In genomic region chr14:64504897-64505771, GRCh38 we compare ENCODE assay signal across 8 cellular contexts. TPM values are rescaled to one million over a fixed set of nuclear protein-coding genes. Genes with fewer than 3 reads are reported as not detected.
A peak's percentile ranks its signal among the peaks of the same experiment; 100 is the strongest.
DNase-seq lines count a peak whose midpoint lies in the region; ATAC-seq, FAIRE-seq and TF ChIP-seq lines count a peak whose summit lies in the region.

No MANE protein-coding gene starts in this region.

- DNase-seq in DND-41 (peak; percentile 91), HEK293T (ENCODE audit: extremely low spot score) (peak; percentile 75), NCI-H1105 (lab: John Stamatoyannopoulos, UW) (peak; percentile 82), SW 1271 (lab: John Stamatoyannopoulos, UW) (peak; percentile 70 to 81), cardiac septum (ENCODE audit: low spot score) (peak; percentile 94), pancreas (peak; percentile 83 to 92 (median 88))
- peak; percentile 85 for DNase-seq in activated naive CD8-positive, alpha-beta T cell treated with anti-CD3 and anti-CD28 coated beads, Interleukin-2, amount 50 U/mL, for 24 hours

- H3K79me2 ChIP-seq in DND-41 (ENCODE audit: insufficient read depth, low read length) = peaks cover 94% of the 10 kb centered on the region

- peaks cover 29% of the 10 kb centered on the region for H3K36me3 Mint-ChIP-seq in activated naive CD8-positive, alpha-beta T cell treated with anti-CD3 and anti-CD28 coated beads, Interleukin-2, amount 50 U/mL, for 24 hours (ENCODE audit: low read depth)

- H3K27me3 ChIP-seq in DND-41 (ENCODE audit: insufficient read depth, low read length, poor library complexity) (no peaks in the 10 kb centered on the region), pancreas (no peaks in the 10 kb centered on the region), thymus (ENCODE audit: control insufficient read depth, insufficient read depth) (no peaks in the 10 kb centered on the region)

- intact Hi-C loops in cardiac septum (cut with DNase I) (loop anchor here (5.0 kb wide), 1 partner anchor 63 kb away; no protein-coding TSS in a partner anchor), pancreas (cut with DNase I) (no loop called here)

- peak overlapping the region; percentile 81 for H3K4me2 ChIP-seq in DND-41 (ENCODE audit: insufficient read depth, low read length)

- CTCF ChIA-PET in HEK293T (lab: Yijun Ruan, JAX) = interaction anchor here (0.6 to 0.9 kb wide), 3 partner anchors 11 to 539 kb away, joined by 3 to 4 read pairs (median 3); no protein-coding TSS in a partner anchor

- no peaks in the 10 kb centered on the region for H3K9me3 Mint-ChIP-seq in activated naive CD8-positive, alpha-beta T cell treated with anti-CD3 and anti-CD28 coated beads, Interleukin-2, amount 50 U/mL, for 24 hours

- ATAC-seq in DND-41 (ENCODE audit: insufficient read depth, low read depth) (peak; percentile 52), pancreas (peak; percentile 55 to 70 (median 65))
- ATAC-seq in activated naive CD8-positive, alpha-beta T cell treated with anti-CD3 and anti-CD28 coated beads, Interleukin-2, amount 50 U/mL, for 24 hours = peak; percentile 36

- peak overlapping the region; percentile 93 for H3K4me3 Mint-ChIP-seq in activated naive CD8-positive, alpha-beta T cell treated with anti-CD3 and anti-CD28 coated beads, Interleukin-2, amount 50 U/mL, for 24 hours

- H3K36me3 ChIP-seq in DND-41 (ENCODE audit: insufficient read depth, low read length) = peaks cover 4% of the 10 kb centered on the region
- no peaks in the 10 kb centered on the region for H3K36me3 ChIP-seq in pancreas
- H3K36me3 ChIP-seq in thymus (ENCODE audit: control insufficient read depth, insufficient read depth) = no peaks in the 10 kb centered on the region

- TF ChIP-seq CTCF in DND-41 (IDR thresholded peaks at IDR 0.05; ENCODE audit: borderline replicate concordance, extremely low read depth, low read length, poor library complexity, severe bottlenecking) = no peak
- TF ChIP-seq CTCF in pancreas (IDR thresholded peaks at IDR 0.05) = no peak

- H3K27ac ChIP-seq in DND-41 (ENCODE audit: low read length) (peak overlapping the region; percentile 97), pancreas (peak overlapping the region; percentile 97 to 100 (median 99)), thymus (ENCODE audit: low read depth) (peak overlapping the region; percentile 99)

- FAIRE-seq in pancreas (lab: Jason Lieb, UNC) = no peak

- 0 to 1% methylated on average over 64 to 67 of the region's 67 CpGs for WGBS in pancreas, 2 donors
- WGBS in thymus = under 1% methylated on average over 67 of the region's 67 CpGs

- H3K27me3 Mint-ChIP-seq in activated naive CD8-positive, alpha-beta T cell treated with anti-CD3 and anti-CD28 coated beads, Interleukin-2, amount 50 U/mL, for 24 hours = no peaks in the 10 kb centered on the region

- H3K4me1 ChIP-seq in DND-41 (ENCODE audit: insufficient read depth, low read length) (peaks cover 68% of the 10 kb centered on the region), pancreas (peaks cover 16 to 44% (median 20%) of the 10 kb centered on the region in 3 donors), thymus (ENCODE audit: control insufficient read depth, insufficient read depth, low read length) (peaks cover 12% of the 10 kb centered on the region)

- H3K9ac ChIP-seq in DND-41 (ENCODE audit: low read depth, low read length) = peak overlapping the region; percentile 98

- H3K4me3 ChIP-seq in DND-41 (ENCODE audit: low read depth in 1 of 2, low read length in 2 of 2) = peak overlapping the region; percentile 58 to 65
- H3K4me3 ChIP-seq in pancreas = peak overlapping the region; percentile 74 to 88 (median 84)
- peak overlapping the region; percentile 91 for H3K4me3 ChIP-seq in thymus (ENCODE audit: low read length)

- POLR2A ChIA-PET in HEK293T (lab: Yijun Ruan, JAX) = interaction anchor here (0.6 to 2.2 kb wide), 25 partner anchors 10 to 260 kb away, joined by 3 to 8 read pairs (median 3); partner anchors contain the start of gene HSPA2

- H3K9me3 ChIP-seq in DND-41 (ENCODE audit: insufficient read depth, low read length, severe bottlenecking) (no peaks in the 10 kb centered on the region), pancreas (no peaks in the 10 kb centered on the region), thymus (ENCODE audit: control insufficient read depth) (no peaks in the 10 kb centered on the region)

- H2AFZ ChIP-seq in DND-41 (ENCODE audit: low read depth, low read length) = peak overlapping the region; percentile 76

- H3K4me1 Mint-ChIP-seq in activated naive CD8-positive, alpha-beta T cell treated with anti-CD3 and anti-CD28 coated beads, Interleukin-2, amount 50 U/mL, for 24 hours = peaks cover 69% of the 10 kb centered on the region

- peak overlapping the region; percentile 99 for H3K27ac Mint-ChIP-seq in activated naive CD8-positive, alpha-beta T cell treated with anti-CD3 and anti-CD28 coated beads, Interleukin-2, amount 50 U/mL, for 24 hours

- H4K20me1 ChIP-seq in DND-41 (ENCODE audit: insufficient read depth, low read length) = peaks cover 41% of the 10 kb centered on the region

TF ChIP-seq in HEK293T, 16 proteins besides CTCF, POLR2A, EP300 and RAD21:
- TF ChIP-seq BHLHE40 (IDR thresholded peaks at IDR 0.05; ENCODE audit: borderline replicate concordance) = no peak
- no peak; the same call in 1 of the 2 replicates for TF ChIP-seq CTBP1 (IDR thresholded peaks at IDR 0.05; ENCODE audit: borderline replicate concordance)
- no peak for TF ChIP-seq FOXK2 (IDR thresholded peaks at IDR 0.05)
- peak; percentile 84 for TF ChIP-seq LEF1 (IDR thresholded peaks at IDR 0.05; ENCODE audit: borderline replicate concordance)
- no peak for TF ChIP-seq SP1 (IDR thresholded peaks at IDR 0.05)
- peak; percentile 99 for TF ChIP-seq PKNOX1 (IDR thresholded peaks at IDR 0.05)
- TF ChIP-seq ELF4 (IDR thresholded peaks at IDR 0.05) = no peak
- TF ChIP-seq L3MBTL2 (conservative IDR thresholded peaks at IDR 0.05) = peak; percentile 62
- no peak for TF ChIP-seq SUZ12 (IDR thresholded peaks at IDR 0.05)
- TF ChIP-seq FOXA1 (IDR thresholded peaks at IDR 0.05) = no peak
- TF ChIP-seq NFRKB (IDR thresholded peaks at IDR 0.05) = no peak
- no peak for TF ChIP-seq TARDBP (IDR thresholded peaks at IDR 0.05)
- peak; percentile 63 for TF ChIP-seq ZNF384 (IDR thresholded peaks at IDR 0.05)
- 0 out of 2 replicates have a peak, but pooled peaks have one; percentile 2 for TF ChIP-seq ARNT (IDR thresholded peaks at IDR 0.05)
- TF ChIP-seq FOXM1 (IDR thresholded peaks at IDR 0.05; ENCODE audit: borderline replicate concordance) = 0 out of 2 replicates have a peak, but pooled peaks have one; percentile 13
- no peak for TF ChIP-seq HDGF (IDR thresholded peaks at IDR 0.05; ENCODE audit: borderline replicate concordance)
TF ChIP-seq in HEK293T: peak in this region for 6.

RNA-seq across cellular contexts. Expression of gene ZBTB1, which starts 0.6 kb away (rescaled TPM):
- total RNA-seq in cardiac septum = 25.4 TPM
- 10 to 100 TPM; 10.0 to 24.3 (median 12.7) TPM for total RNA-seq in pancreas
- 10 to 100 TPM in 1 of 2 donors, 1 to 10 TPM in 1; 8.7 to 11.5 TPM for polyA plus RNA-seq in pancreas
- 42.0 TPM for polyA plus RNA-seq in thymus

RNA-seq across cellular contexts. Expression of gene ZBTB25, which starts 1.5 kb away (rescaled TPM):
- total RNA-seq in cardiac septum (21.4 TPM), pancreas (1 to 10 TPM; 4.4 to 8.1 (median 5.9) TPM)
- polyA plus RNA-seq in pancreas (1 to 10 TPM; 2.9 to 4.3 TPM), thymus (15.0 TPM)

RNA-seq across cellular contexts. Expression of gene HSPA2, which starts 35.4 kb away (rescaled TPM):
- total RNA-seq in cardiac septum (74.9 TPM), pancreas (1 to 10 TPM; 4.3 to 7.2 (median 5.6) TPM)
- polyA plus RNA-seq in pancreas (1 to 10 TPM; 3.3 to 5.3 TPM), thymus (7.7 TPM)

RNA-seq across cellular contexts. Expression of gene AKAP5, which starts 39.8 kb away (rescaled TPM):
- total RNA-seq in cardiac septum (0.51 TPM), pancreas (under 1 TPM; 0.08 to 0.37 (median 0.16) TPM)
- polyA plus RNA-seq in pancreas (under 1 TPM; 0.04 to 0.16 TPM), thymus (0.71 TPM)

RNA-seq across cellular contexts. Expression of gene PPP1R36, which starts 44.6 kb away (rescaled TPM):
- 0.94 TPM for total RNA-seq in cardiac septum
- total RNA-seq in pancreas = 1 to 10 TPM; 2.0 to 6.8 (median 4.5) TPM
- 1 to 10 TPM; 5.8 to 7.2 TPM for polyA plus RNA-seq in pancreas
- 0.80 TPM for polyA plus RNA-seq in thymus

Comparison
In these comparisons a context has a peak if more than half of its experiments do, and no peak if none do; other contexts are left out.
1. Peak in every context shown above with its lines: DNase-seq, ATAC-seq, H3K4me3 ChIP-seq and H3K27ac ChIP-seq.